ENCODE assay signal across 2 cellular contexts in genomic region chr14:85447883-85448282, GRCh38.
TF ChIP-seq lines count a peak whose summit lies in the region.

No MANE protein-coding gene starts in this region.

TF ChIP-seq in GM23338, 12 proteins besides CTCF, POLR2A, EP300 and RAD21 (continued from another document):
- TF ChIP-seq ZNF462 (CRISPR knock-in tag; IDR thresholded peaks at IDR 0.05) (no peak), REST (IDR thresholded peaks at IDR 0.05; ENCODE audit: unreplicated experiment) (no peak), EZH2 (IDR thresholded peaks at IDR 0.05; ENCODE audit: low read depth, unreplicated experiment) (no peak)

TF ChIP-seq in WTC11, 78 proteins besides CTCF, POLR2A, EP300 and RAD21 (continued from another document):
- TF ChIP-seq ARID4B (CRISPR knock-in tag; IDR thresholded peaks at IDR 0.05; ENCODE audit: borderline replicate concordance) (no peak), AR (CRISPR knock-in tag; IDR thresholded peaks at IDR 0.05) (no peak), NFYB (CRISPR knock-in tag; conservative IDR thresholded peaks at IDR 0.05; ENCODE audit: low read depth) (no peak), ZNF263 (CRISPR knock-in tag; IDR thresholded peaks at IDR 0.05; ENCODE audit: low read depth) (no peak)
